In genomic region chr22:32203181-32204105, GRCh38 we compare ENCODE assay signal across 9 cellular contexts. TPM values are rescaled to one million over a fixed set of nuclear protein-coding genes. Genes with fewer than 3 reads are reported as not detected.
DNase-seq lines count a peak whose midpoint lies in the region; ATAC-seq and TF ChIP-seq lines count a peak whose summit lies in the region.
"Had no signal": no experiment of that assay in that cellular context is flagged by ENCODE, and none has a peak within 500 bp of the region (broad histone marks: within the 10 kb centered on the region; RNA-seq: fewer than 3 reads in every experiment).

No MANE protein-coding gene starts in this region.

- H3K9ac ChIP-seq in HUES48 (ENCODE audit: low read depth, low read length): no peak overlapping the region

- no peak for TF ChIP-seq CTCF in CD4-positive, alpha-beta T cell (IDR thresholded peaks at IDR 0.05)
- TF ChIP-seq CTCF in brain (conservative IDR thresholded peaks at IDR 0.05) (no peak), mesothelial cell of epicardium (IDR thresholded peaks at IDR 0.05; ENCODE audit: unreplicated experiment) (no peak)

- H3K27me3 ChIP-seq in CD4-positive, alpha-beta T cell (ENCODE audit: control insufficient read depth, insufficient read depth, low read length): peaks cover 9% of the 10 kb centered on the region
- H3K27me3 ChIP-seq in HUES48 (ENCODE audit: control insufficient read depth, insufficient read depth, low read length): peaks cover 40% of the 10 kb centered on the region

- ATAC-seq in CD4-positive, alpha-beta T cell (ENCODE audit: poor library complexity): no peak

- no peaks in the 10 kb centered on the region for H3K36me3 Mint-ChIP-seq in CD4-positive, alpha-beta T cell (ENCODE audit: low read depth)
- no peaks in the 10 kb centered on the region for H3K36me3 Mint-ChIP-seq in brain
- H3K36me3 Mint-ChIP-seq in mesothelial cell of epicardium: no peaks in the 10 kb centered on the region

- H3K27me3 Mint-ChIP-seq in CD4-positive, alpha-beta T cell: peaks cover 33% of the 10 kb centered on the region
- peaks cover 11% of the 10 kb centered on the region for H3K27me3 Mint-ChIP-seq in brain
- H3K27me3 Mint-ChIP-seq in mesothelial cell of epicardium (ENCODE audit: low read depth): peaks cover 81% of the 10 kb centered on the region

- H3K27ac Mint-ChIP-seq in CD4-positive, alpha-beta T cell: no peak overlapping the region
- H3K27ac Mint-ChIP-seq in brain (peak overlapping the region in 3 of 5 experiments; percentile 93 to 96 (median 96)), mesothelial cell of epicardium (no peak overlapping the region)

- CTCF ChIA-PET in CD4-positive, alpha-beta T cell (lab: Charles Lee): no interaction called here

- no peak for DNase-seq in CD4-positive, alpha-beta T cell
- DNase-seq in mesothelial cell of epicardium (ENCODE audit: low spot score in 2 of 2, unreplicated experiment in 2 of 2) (no peak), cerebellar nuclear complex (lab: John Stamatoyannopoulos, UW) (no peak), islet precursor cell (no peak), EL (no peak)
- DNase-seq in effector CD8-positive, alpha-beta T cell (lab: John Stamatoyannopoulos, UW): no peak

- peak overlapping the region; percentile 59 for H3K4me3 ChIP-seq in HUES48 (ENCODE audit: low read depth, low read length)

- no peaks in the 10 kb centered on the region for H3K9me3 Mint-ChIP-seq in CD4-positive, alpha-beta T cell
- no peaks in the 10 kb centered on the region for H3K9me3 Mint-ChIP-seq in brain
- H3K9me3 Mint-ChIP-seq in mesothelial cell of epicardium: no peaks in the 10 kb centered on the region

- POLR2A ChIA-PET in CD4-positive, alpha-beta T cell (lab: Charles Lee): no interaction called here

- H3K36me3 ChIP-seq in HUES48 (ENCODE audit: control insufficient read depth, insufficient read depth, low read length): no peaks in the 10 kb centered on the region

- no peaks in the 10 kb centered on the region for H3K9me3 ChIP-seq in CD4-positive, alpha-beta T cell (ENCODE audit: control insufficient read depth, low read length)
- no peaks in the 10 kb centered on the region for H3K9me3 ChIP-seq in HUES48 (ENCODE audit: control insufficient read depth, insufficient read depth, low read length)

- no peak overlapping the region for H3K27ac ChIP-seq in CD4-positive, alpha-beta T cell (ENCODE audit: low read depth, low read length)
- no peak overlapping the region for H3K27ac ChIP-seq in HUES48 (ENCODE audit: low read depth, low read length)

- intact Hi-C loops in CD4-positive, alpha-beta T cell (cut with DNase I, micrococcal nuclease): loop anchor here (2.0 to 5.0 kb wide), 3 partner anchors 64 to 269 kb away; partner anchors contain the start of gene FBXO7 (in 1 of the 2)

- peak overlapping the region; percentile 89 for H3K4me3 Mint-ChIP-seq in CD4-positive, alpha-beta T cell
- H3K4me3 Mint-ChIP-seq in brain: peak overlapping the region; percentile 86 to 92 (median 91)
- peak overlapping the region; percentile 81 for H3K4me3 Mint-ChIP-seq in mesothelial cell of epicardium

- peaks cover 3% of the 10 kb centered on the region; the same call in 1 of the 2 replicates for H3K4me1 ChIP-seq in HUES48 (ENCODE audit: control insufficient read depth, insufficient read depth, low read length)

- H3K4me1 Mint-ChIP-seq in CD4-positive, alpha-beta T cell (ENCODE audit: low read depth): peaks cover 54% of the 10 kb centered on the region
- H3K4me1 Mint-ChIP-seq in brain: peaks cover 56% of the 10 kb centered on the region
- H3K4me1 Mint-ChIP-seq in mesothelial cell of epicardium: peaks cover 16% of the 10 kb centered on the region

RNA-seq across cellular contexts. Expression of gene RFPL2, which starts 1.4 kb away (rescaled TPM):
- total RNA-seq in CD4-positive, alpha-beta T cell: under 1 TPM; 0.30 to 0.47 TPM
- 5.3 TPM for polyA plus RNA-seq in brain (ENCODE audit: insufficient read depth, low read depth, low replicate concordance)
- 0.36 to 0.53 TPM (median 0.40 TPM) in 3 replicates for total RNA-seq in mesothelial cell of epicardium

RNA-seq across cellular contexts. Expression of gene C22orf42, which starts 44.3 kb away (rescaled TPM):
- total RNA-seq in CD4-positive, alpha-beta T cell: not detected
- polyA plus RNA-seq in brain (ENCODE audit: insufficient read depth, low read depth, low replicate concordance): 3.9 TPM
- total RNA-seq in mesothelial cell of epicardium: not detected in 3 replicates
- total RNA-seq: NCI-H460 had no signal

RNA-seq across cellular contexts. Expression of gene SLC5A4, which starts 51.7 kb away (rescaled TPM):
- not detected for total RNA-seq in CD4-positive, alpha-beta T cell
- not detected for polyA plus RNA-seq in brain (ENCODE audit: insufficient read depth, low read depth, low replicate concordance)
- not detected in 3 replicates for total RNA-seq in mesothelial cell of epicardium
- total RNA-seq: NCI-H460 had no signal

Comparison
In these comparisons a context has a peak if more than half of its experiments do, and no peak if none do; other contexts are left out.
1. H3K27ac Mint-ChIP-seq: peak in brain (3 of 5); none in CD4-positive, alpha-beta T cell (single experiment) and mesothelial cell of epicardium (single experiment).
2. Peak in every context shown above with its lines, with median percentiles within 50 percentile points of each other: H3K4me3 Mint-ChIP-seq.